In genomic region chr6:43990627-43991619, GRCh38 we compare ENCODE assay signal across 10 cellular contexts.
A peak's percentile ranks its signal among the peaks of the same experiment; 100 is the strongest.
DNase-seq lines count a peak whose midpoint lies in the region; ATAC-seq and TF ChIP-seq lines count a peak whose summit lies in the region.
"Had no signal": no experiment of that assay in that cellular context is flagged by ENCODE, and none has a peak within 500 bp of the region (broad histone marks: within the 10 kb centered on the region; RNA-seq: fewer than 3 reads in every experiment).

No MANE protein-coding gene starts in this region.

- DNase-seq in LHCN-M2 (ENCODE audit: low read depth) (peak; percentile 75), colonic mucosa (peak; percentile 55), PC-3 (no peak), NCI-H1105 (lab: John Stamatoyannopoulos, UW) (no peak)
- DNase-seq: activated naive CD4-positive, alpha-beta T cell treated with Interleukin-2 at 50 U/mL for 16 hours had no signal

- no peak for ATAC-seq in HG03139 (IDR thresholded peaks at IDR 0.05; ENCODE audit: unreplicated experiment)
- no peak for ATAC-seq in PC-3
- no peak for ATAC-seq in GM21390 (IDR thresholded peaks at IDR 0.05; ENCODE audit: unreplicated experiment)

- no peaks in the 10 kb centered on the region for H3K36me3 ChIP-seq in BLaER1
- H3K36me3 ChIP-seq in colonic mucosa = no peaks in the 10 kb centered on the region
- no peaks in the 10 kb centered on the region for H3K36me3 ChIP-seq in muscle layer of colon (ENCODE audit: insufficient read depth, low read length)
- no peaks in the 10 kb centered on the region for H3K36me3 ChIP-seq in PC-3 (ENCODE audit: low read depth, low read length)
- H3K36me3 ChIP-seq: Peyer's patch had no signal

- POLR2A ChIA-PET in PC-3 (lab: Charles Lee; ENCODE audit: unreplicated experiment) = no interaction called here

- no peak overlapping the region for H2AFZ ChIP-seq in PC-3 (ENCODE audit: low read length)

- CTCF ChIA-PET in PC-3 (lab: Charles Lee) = no interaction called here

- TF ChIP-seq CTCF in colonic mucosa (IDR thresholded peaks at IDR 0.05) (no peak), PC-3 (conservative IDR thresholded peaks at IDR 0.05; ENCODE audit: low read depth, low read length) (no peak)

- H3K9ac ChIP-seq in BLaER1 = no peak overlapping the region
- H3K9ac ChIP-seq in colonic mucosa (ENCODE audit: low read depth in 2 of 2, low read length in 2 of 2) = peak overlapping the region in 1 of 2 donors; percentile 21
- H3K9ac ChIP-seq in muscle layer of colon (ENCODE audit: low read length) = no peak overlapping the region
- H3K9ac ChIP-seq in PC-3 (ENCODE audit: low read length) = no peak overlapping the region

- H3K9me2 ChIP-seq in PC-3 (replicated peaks; ENCODE audit: low read length) = no peaks in the 10 kb centered on the region

- H3K27ac ChIP-seq in BLaER1 = peak overlapping the region; percentile 46; the same call in 1 of the 2 replicates
- H3K27ac ChIP-seq in colonic mucosa = no peak overlapping the region
- peak overlapping the region; percentile 24 for H3K27ac ChIP-seq in muscle layer of colon (ENCODE audit: low read depth, low read length)
- no peak overlapping the region for H3K27ac ChIP-seq in PC-3 (ENCODE audit: low read length)

- no peaks in the 10 kb centered on the region for H3F3A ChIP-seq in PC-3 (ENCODE audit: low read length, unreplicated experiment)

- no peaks in the 10 kb centered on the region for H3K27me3 ChIP-seq in BLaER1
- no peaks in the 10 kb centered on the region for H3K27me3 ChIP-seq in colonic mucosa
- no peaks in the 10 kb centered on the region for H3K27me3 ChIP-seq in muscle layer of colon (ENCODE audit: control insufficient read depth in 1 of 2, insufficient read depth in 2 of 2, low read length in 2 of 2)
- H3K27me3 ChIP-seq in PC-3 (ENCODE audit: low read length) = no peaks in the 10 kb centered on the region
- H3K27me3 ChIP-seq: Peyer's patch had no signal

- intact Hi-C loops in colonic mucosa (cut with DNase I) = no loop called here
- intact Hi-C loops in PC-3 (cut with micrococcal nuclease) = no loop called here

- no TSS peak for BruUV-seq in PC-3 (replicated peaks; lab: Mats Ljungman, UMichigan)

- H3K4me3 ChIP-seq in BLaER1 (no peak overlapping the region), colonic mucosa (no peak overlapping the region), muscle layer of colon (ENCODE audit: low read depth in 1 of 2, low read length in 2 of 2) (no peak overlapping the region), PC-3 (ENCODE audit: low read length) (no peak overlapping the region)
- H3K4me3 ChIP-seq: Peyer's patch had no signal

- H3K9me3 ChIP-seq in BLaER1 (no peaks in the 10 kb centered on the region), colonic mucosa (no peaks in the 10 kb centered on the region), muscle layer of colon (ENCODE audit: low read length) (no peaks in the 10 kb centered on the region), PC-3 (ENCODE audit: low read length) (no peaks in the 10 kb centered on the region)
- H3K9me3 ChIP-seq: Peyer's patch had no signal

- peak overlapping the region; percentile 43 for H3K4me2 ChIP-seq in BLaER1
- H3K4me2 ChIP-seq in PC-3 (ENCODE audit: low read length) = no peak overlapping the region

- no peaks in the 10 kb centered on the region for H3K79me2 ChIP-seq in PC-3 (ENCODE audit: low read length)

- H3K4me1 ChIP-seq in BLaER1 (peaks cover 40% of the 10 kb centered on the region), colonic mucosa (peaks cover 6% of the 10 kb centered on the region), muscle layer of colon (ENCODE audit: insufficient read depth, low read length) (peaks cover 19% of the 10 kb centered on the region), PC-3 (ENCODE audit: insufficient read depth, low read length) (peaks cover 20% of the 10 kb centered on the region)

- H4K20me1 ChIP-seq in BLaER1 (no peaks in the 10 kb centered on the region), PC-3 (ENCODE audit: low read length) (no peaks in the 10 kb centered on the region)

Comparison
In these comparisons a context has a peak if more than half of its experiments do, and no peak if none do; other contexts are left out.
1. H3K27ac ChIP-seq: peak in BLaER1 (single experiment) and muscle layer of colon (single experiment); none in colonic mucosa (single experiment) and PC-3 (single experiment).
2. DNase-seq: peak in LHCN-M2 (single experiment) and colonic mucosa (single experiment); none in PC-3 (single experiment) and NCI-H1105 (single experiment).